8 cellular contexts compared by ENCODE assay signal in genomic region chr12:46661161-46661845, GRCh38.
DNase-seq lines count a peak whose midpoint lies in the region; ATAC-seq, FAIRE-seq and TF ChIP-seq lines count a peak whose summit lies in the region.

No MANE protein-coding gene starts in this region.

- peak; percentile 81 for ATAC-seq in HG02642 (IDR thresholded peaks at IDR 0.05; ENCODE audit: poor library complexity, unreplicated experiment)

- POLR2A ChIA-PET in SK-N-SH (lab: Yijun Ruan, JAX) = interaction anchor here (0.8 kb wide), 1 partner anchor 305 kb away, joined by 3 read pairs; no protein-coding TSS in a partner anchor

- no peaks in the 10 kb centered on the region for H3K36me3 ChIP-seq in SK-N-SH (replicated peaks in 1 of 2; ENCODE audit: control insufficient read depth in 1 of 2, insufficient read depth in 2 of 2, low read length in 1 of 2)
- H3K36me3 ChIP-seq in mucosa of stomach (ENCODE audit: control insufficient read depth, insufficient read depth, low read length) = no peaks in the 10 kb centered on the region

- no peak; a peak in 1 of 4 replicates for TF ChIP-seq EP300 in SK-N-SH (IDR thresholded peaks at IDR 0.05; ENCODE audit: borderline replicate concordance in 1 of 2, low read depth in 1 of 2, low read length in 1 of 2)

- WGBS in SK-N-SH (ENCODE audit: low lambda C conversion rate) = 51% methylated on average over 2 of the region's 2 CpGs

- H3K27ac ChIP-seq in SK-N-SH (ENCODE audit: low read depth in 2 of 2, low read length in 1 of 2) = peak overlapping the region; percentile 69 to 83; a peak in 3 of 4 replicates

- no peaks in the 10 kb centered on the region for H4K20me1 ChIP-seq in SK-N-SH (ENCODE audit: insufficient read depth)

- H3K4me2 ChIP-seq in SK-N-SH = peak overlapping the region; percentile 45; the same call in 1 of the 2 replicates

- peak; percentile 84 for TF ChIP-seq RAD21 in SK-N-SH (IDR thresholded peaks at IDR 0.05; ENCODE audit: low read length)

- FAIRE-seq in GM12891 (lab: Jason Lieb, UNC) = peak; percentile 69

- peak overlapping the region; percentile 63; the same call in 1 of the 2 replicates for H2AFZ ChIP-seq in SK-N-SH (ENCODE audit: low read depth)

- CTCF ChIA-PET in SK-N-SH (lab: Yijun Ruan, JAX) = interaction anchor here (1.0 to 1.8 kb wide), 17 partner anchors 9 to 536 kb away, joined by 3 to 15 read pairs (median 4); no protein-coding TSS in a partner anchor

- H3K79me2 ChIP-seq in SK-N-SH (ENCODE audit: insufficient read depth) = no peaks in the 10 kb centered on the region

- H3K27me3 ChIP-seq in SK-N-SH (ENCODE audit: insufficient read depth) = no peaks in the 10 kb centered on the region
- H3K27me3 ChIP-seq in mucosa of stomach (ENCODE audit: control insufficient read depth, insufficient read depth, low read length) = no peaks in the 10 kb centered on the region

- peaks cover 0 to 56% of the 10 kb centered on the region in 2 experiments for H3K4me1 ChIP-seq in SK-N-SH (ENCODE audit: control insufficient read depth in 1 of 2, insufficient read depth in 2 of 2, low read depth in 1 of 2, low read length in 1 of 2)
- peaks cover 8% of the 10 kb centered on the region for H3K4me1 ChIP-seq in mucosa of stomach (ENCODE audit: control insufficient read depth, insufficient read depth, low read length)

- peak; percentile 81 for TF ChIP-seq CTCF in SK-N-SH (IDR thresholded peaks at IDR 0.05)

- peaks cover 41% of the 10 kb centered on the region for H3F3A ChIP-seq in SK-N-SH (replicated peaks; ENCODE audit: insufficient read depth)

- no peak for TF ChIP-seq POLR2A in GM12891 (IDR thresholded peaks at IDR 0.05; ENCODE audit: low read depth, low read length)
- TF ChIP-seq POLR2A in erythroblast (IDR thresholded peaks at IDR 0.05; ENCODE audit: low read length) = no peak

- H3K9ac ChIP-seq in SK-N-SH (peak overlapping the region; percentile 45), mucosa of stomach (ENCODE audit: low read length) (peak overlapping the region; percentile 9)

- no peaks in the 10 kb centered on the region for H3K9me3 ChIP-seq in SK-N-SH
- no peaks in the 10 kb centered on the region for H3K9me3 ChIP-seq in mucosa of stomach (ENCODE audit: control insufficient read depth, low read length)

- H3K9me2 ChIP-seq in SK-N-SH = no peaks in the 10 kb centered on the region

- H3K4me3 ChIP-seq in SK-N-SH (ENCODE audit: low read depth in 2 of 2, low read length in 1 of 2) = no peak overlapping the region
- no peak overlapping the region for H3K4me3 ChIP-seq in mucosa of stomach (ENCODE audit: low read length)

- DNase-seq in AG08395 (ENCODE audit: low spot score) (peak; percentile 76), GM12891 (ENCODE audit: insufficient read length, low spot score) (peak; percentile 16), MV-4-11 (lab: John Stamatoyannopoulos, UW) (peak; percentile 75), SK-N-SH (peak; percentile 39), erythroblast (lab: John Stamatoyannopoulos, UW) (peak; percentile 46 to 55), cerebellar nuclear complex (lab: John Stamatoyannopoulos, UW) (no peak)

TF ChIP-seq in GM12891, 5 proteins besides CTCF, POLR2A, EP300 and RAD21:
- no peak for TF ChIP-seq SPI1 (IDR thresholded peaks at IDR 0.05; ENCODE audit: low read depth, low read length)
- no peak for TF ChIP-seq POLR2AphosphoS5 (IDR thresholded peaks at IDR 0.05; ENCODE audit: low read depth, low read length)
- TF ChIP-seq TAF1 (IDR thresholded peaks at IDR 0.05; ENCODE audit: low read depth, low read length) = no peak
- no peak for TF ChIP-seq PAX5 (IDR thresholded peaks at IDR 0.05; ENCODE audit: insufficient read depth, low read length, severe bottlenecking)
- no peak for TF ChIP-seq POU2F2 (IDR thresholded peaks at IDR 0.05; ENCODE audit: low read depth, low read length)

TF ChIP-seq in SK-N-SH, 30 proteins besides CTCF, POLR2A, EP300 and RAD21:
- TF ChIP-seq NFIC (IDR thresholded peaks at IDR 0.05; ENCODE audit: borderline replicate concordance) = peak; percentile 3; the same call in 1 of the 2 replicates
- TF ChIP-seq FOXJ3 (CRISPR knock-in tag; IDR thresholded peaks at IDR 0.05) = no peak
- no peak; the same call in 1 of the 2 replicates for TF ChIP-seq SIN3A (IDR thresholded peaks at IDR 0.05; ENCODE audit: borderline replicate concordance, low read depth, low read length)
- TF ChIP-seq SMC3 (IDR thresholded peaks at IDR 0.05; ENCODE audit: low read depth, low read length) = peak; percentile 88
- no peak for TF ChIP-seq FOSL2 (IDR thresholded peaks at IDR 0.05; ENCODE audit: borderline replicate concordance, low read depth)
- 0 out of 2 replicates have a peak, but pooled peaks have one; percentile 8 for TF ChIP-seq RFX5 (IDR thresholded peaks at IDR 0.05; ENCODE audit: low read length)
- no peak for TF ChIP-seq TEAD4 (IDR thresholded peaks at IDR 0.05; ENCODE audit: borderline replicate concordance, insufficient read depth)
- no peak for TF ChIP-seq JUND (IDR thresholded peaks at IDR 0.05)
- 0 out of 2 replicates have a peak, but pooled peaks have one; percentile 35 for TF ChIP-seq TAF1 (IDR thresholded peaks at IDR 0.05; ENCODE audit: borderline replicate concordance, low read depth, low read length)
- no peak for TF ChIP-seq TCF12 (IDR thresholded peaks at IDR 0.05)
- TF ChIP-seq POLR2AphosphoS5 (IDR thresholded peaks at IDR 0.05; ENCODE audit: low read depth, low read length) = peak; percentile 35; the same call in 1 of the 2 replicates

Comparison
In these comparisons a context has a peak if more than half of its experiments do, and no peak if none do; other contexts are left out.
1. DNase-seq: peak in AG08395 (single experiment), GM12891 (single experiment), MV-4-11 (single experiment), SK-N-SH (single experiment) and erythroblast (2 of 2); none in cerebellar nuclear complex (0 of 2).